14 cellular contexts compared by ENCODE assay signal in genomic region chr12:125395583-125396215, GRCh38.
DNase-seq lines count a peak whose midpoint lies in the region; ATAC-seq and TF ChIP-seq lines count a peak whose summit lies in the region.
"Had no signal": no experiment of that assay in that cellular context is flagged by ENCODE, and none has a peak within 500 bp of the region (broad histone marks: within the 10 kb centered on the region; RNA-seq: fewer than 3 reads in every experiment).

No MANE protein-coding gene starts in this region.

- H3K4me1 ChIP-seq in Karpas-422 (ENCODE audit: low read length) (no peaks in the 10 kb centered on the region), testis (no peaks in the 10 kb centered on the region), heart right ventricle (no peaks in the 10 kb centered on the region)
- H3K4me1 ChIP-seq: Caco-2, HAP-1 had no signal

- no peak overlapping the region for H3K27ac Mint-ChIP-seq in CD4-positive, alpha-beta T cell
- H3K27ac Mint-ChIP-seq: CD8-positive, alpha-beta T cell had no signal

- H3K4me2 ChIP-seq in Karpas-422 (ENCODE audit: low read depth, low read length, poor library complexity, severe bottlenecking) = no peak overlapping the region

- H3K36me3 Mint-ChIP-seq in CD4-positive, alpha-beta T cell (ENCODE audit: low read depth) = no peaks in the 10 kb centered on the region
- H3K36me3 Mint-ChIP-seq: CD8-positive, alpha-beta T cell had no signal

- TF ChIP-seq CTCF in testis (IDR thresholded peaks at IDR 0.05) (no peak), heart right ventricle (IDR thresholded peaks at IDR 0.05) (no peak)
- TF ChIP-seq CTCF in CD4-positive, alpha-beta T cell (IDR thresholded peaks at IDR 0.05) = no peak

- H3K36me3 ChIP-seq in Karpas-422 (ENCODE audit: insufficient read depth, low read length) = no peaks in the 10 kb centered on the region
- H3K36me3 ChIP-seq in testis (ENCODE audit: low read depth, missing control alignments) = no peaks in the 10 kb centered on the region
- H3K36me3 ChIP-seq in heart right ventricle = no peaks in the 10 kb centered on the region
- H3K36me3 ChIP-seq: HAP-1 had no signal

- H3K4me1 Mint-ChIP-seq in CD4-positive, alpha-beta T cell (ENCODE audit: low read depth) = no peaks in the 10 kb centered on the region

- in situ Hi-C loops in SK-MEL-5 (cut with HindIII; ENCODE audit: low pct_unique_long_range_greater_than_20kb, low sequenced_read_pairs) = no loop called here

- H3K27ac ChIP-seq in Karpas-422 (ENCODE audit: low read length) (no peak overlapping the region), testis (no peak overlapping the region), heart right ventricle (no peak overlapping the region)
- no peak overlapping the region for H3K27ac ChIP-seq in CD4-positive, alpha-beta T cell (ENCODE audit: low read depth, low read length)

- 60 to 64% methylated on average over 5 of the region's 5 CpGs for WGBS in testis, 2 donors
- 86 to 87% methylated on average over 5 of the region's 5 CpGs for WGBS in heart right ventricle, 2 donors

- intact Hi-C loops in testis (cut with DNase I; ENCODE audit: low total_unique reads) (no loop called here), heart right ventricle (cut with DNase I) (no loop called here)
- intact Hi-C loops in CD4-positive, alpha-beta T cell (cut with DNase I, micrococcal nuclease) = no loop called here

- no peaks in the 10 kb centered on the region for H3K9me2 ChIP-seq in Karpas-422 (replicated peaks; ENCODE audit: insufficient read depth, low read length)

- H2AFZ ChIP-seq in Karpas-422 (ENCODE audit: low read length) = no peak overlapping the region

- H3K79me2 ChIP-seq in Karpas-422 (ENCODE audit: low read length) = no peaks in the 10 kb centered on the region

- POLR2A ChIA-PET in CD4-positive, alpha-beta T cell (lab: Charles Lee) = no interaction called here

- ATAC-seq in heart right ventricle = no peak
- ATAC-seq in CD4-positive, alpha-beta T cell (ENCODE audit: poor library complexity) = no peak
- ATAC-seq: CD8-positive, alpha-beta T cell had no signal

- H3K9me3 ChIP-seq in Karpas-422 (ENCODE audit: low read length) (no peaks in the 10 kb centered on the region), testis (no peaks in the 10 kb centered on the region), heart right ventricle (peaks cover 0 to 13% (median 5%) of the 10 kb centered on the region in 11 donors)
- H3K9me3 ChIP-seq in CD4-positive, alpha-beta T cell (ENCODE audit: control insufficient read depth, low read length) = peaks cover 6% of the 10 kb centered on the region
- H3K9me3 ChIP-seq: Caco-2, HAP-1 had no signal

- peaks cover 2% of the 10 kb centered on the region; the same call in 1 of the 2 replicates for H3K27me3 ChIP-seq in Karpas-422 (ENCODE audit: low read length)
- no peaks in the 10 kb centered on the region for H3K27me3 ChIP-seq in testis
- H3K27me3 ChIP-seq in heart right ventricle = peaks cover 0 to 14% (median 0%) of the 10 kb centered on the region in 7 donors
- H3K27me3 ChIP-seq in CD4-positive, alpha-beta T cell (ENCODE audit: control insufficient read depth, insufficient read depth, low read length) = no peaks in the 10 kb centered on the region

- TF ChIP-seq POLR2A in testis (IDR thresholded peaks at IDR 0.05) = no peak

- no peaks in the 10 kb centered on the region for H4K20me1 ChIP-seq in Karpas-422 (ENCODE audit: insufficient read depth, low read depth, low read length)

- no peak overlapping the region for H3K4me3 ChIP-seq in Karpas-422 (ENCODE audit: low read length)
- H3K4me3 ChIP-seq in testis = no peak overlapping the region
- no peak overlapping the region for H3K4me3 ChIP-seq in heart right ventricle
- H3K4me3 ChIP-seq: HAP-1 had no signal

- H3K27me3 Mint-ChIP-seq in CD4-positive, alpha-beta T cell = peaks cover 14% of the 10 kb centered on the region

- no peak overlapping the region for H3K4me3 Mint-ChIP-seq in CD4-positive, alpha-beta T cell
- H3K4me3 Mint-ChIP-seq: CD8-positive, alpha-beta T cell had no signal

- H3K9me3 Mint-ChIP-seq in CD4-positive, alpha-beta T cell = peaks cover 2% of the 10 kb centered on the region

- DNase-seq in HT1080 (ENCODE audit: low read depth) = peak; percentile 8
- DNase-seq in Karpas-422 = peak; percentile 44
- DNase-seq in SK-MEL-5 (ENCODE audit: low read depth, low spot score) = peak; percentile 11
- DNase-seq in testis = peak; percentile 55
- no peak for DNase-seq in heart right ventricle
- DNase-seq in HK-2 (ENCODE audit: unreplicated experiment) = no peak
- no peak for DNase-seq in CD4-positive, alpha-beta T cell
- DNase-seq: C1 segment of cervical spinal cord; Caco-2; CD8-positive, alpha-beta T cell; DMS153; DND-41; GOT3 had no signal

- CTCF ChIA-PET in CD4-positive, alpha-beta T cell (lab: Charles Lee) = no interaction called here

- H3K9ac ChIP-seq in Karpas-422 (ENCODE audit: low read length) = no peak overlapping the region

Comparison
In these comparisons a context has a peak if more than half of its experiments do, and no peak if none do; other contexts are left out.
1. DNase-seq: peak in HT1080 (single experiment), Karpas-422 (single experiment), SK-MEL-5 (single experiment) and testis (single experiment); none in heart right ventricle (0 of 2), HK-2 (single experiment) and CD4-positive, alpha-beta T cell (0 of 10).